In genomic region chr1:7845761-7846160, GRCh38 we compare ENCODE assay signal across 17 cellular contexts. TPM values are rescaled to one million over a fixed set of nuclear protein-coding genes. Genes with fewer than 3 reads are reported as not detected.
"Had no signal": no experiment of that assay in that cellular context is flagged by ENCODE, and none has a peak within 500 bp of the region (broad histone marks: within the 10 kb centered on the region; RNA-seq: fewer than 3 reads in every experiment).

No MANE protein-coding gene starts in this region.

- ATAC-seq: activated CD8-positive, alpha-beta memory T cell treated with anti-CD3 and anti-CD28 coated beads, Interleukin-2, amount 10 ng/mL, durations not matched to agents 7 days and 5 days; stimulated activated naive CD8-positive, alpha-beta T cell treated with anti-CD3 and anti-CD28 coated beads, Interleukin-15, amount 100 ng/mL, for 72 hours had no signal

- H3K27me3 ChIP-seq: cardiac muscle cell, neural progenitor cell, testis, uterus had no signal

- H3K4me3 ChIP-seq: cardiac muscle cell, lung, neural progenitor cell, skin epidermis, testis, uterus had no signal

- DNase-seq: activated CD4-positive, alpha-beta T cell treated with anti-CD3 and anti-CD28 coated beads, Interleukin-2, amount 50 U/mL, for 4 hours; activated CD4-positive, CD25-positive, alpha-beta regulatory T cell treated with anti-CD3 and anti-CD28 coated beads, Interleukin-2, amount 50 U/mL, for 72 hours; activated CD8-positive, alpha-beta memory T cell treated with anti-CD3 and anti-CD28 coated beads, Interleukin-2, amount 10 ng/mL, durations not matched to agents 7 days and 5 days; activated effector memory CD4-positive, alpha-beta T cell treated with Interleukin-2 at 50 U/mL for 16 hours; activated T-cell treated with anti-CD3 and anti-CD28 coated beads, Interleukin-2, amount 50 U/mL, for 24 hours; anterior cingulate cortex; effector CD4-positive, alpha-beta T cell; midbrain; posterior cingulate gyrus; stimulated activated CD4-positive, alpha-beta T cell treated with anti-CD3 and anti-CD28 coated beads, Interleukin-4, amount 100 ng/mL, for 4 hours; stimulated activated naive CD8-positive, alpha-beta T cell treated with anti-CD3 and anti-CD28 coated beads, Interleukin-15, amount 100 ng/mL, for 72 hours; testis; uterus had no signal

- H2AFZ ChIP-seq: neural progenitor cell had no signal

- H3K27ac ChIP-seq: cardiac muscle cell, neural progenitor cell, skin epidermis, testis, uterus had no signal

- H3K4me2 ChIP-seq: neural progenitor cell had no signal

- H3K9ac ChIP-seq: neural progenitor cell had no signal

- H3K9me3 ChIP-seq: testis, uterus had no signal

- H3K4me1 ChIP-seq: neural progenitor cell, testis, uterus had no signal

- H3K36me3 ChIP-seq: cardiac muscle cell, neural progenitor cell, uterus had no signal

RNA-seq across cellular contexts. Expression of gene UTS2, which starts 7.1 kb away (rescaled TPM):
- total RNA-seq: cardiac muscle cell, testis, uterus had no signal
- polyA plus RNA-seq: cardiac muscle cell had no signal
